In the genomic region with DNA sequence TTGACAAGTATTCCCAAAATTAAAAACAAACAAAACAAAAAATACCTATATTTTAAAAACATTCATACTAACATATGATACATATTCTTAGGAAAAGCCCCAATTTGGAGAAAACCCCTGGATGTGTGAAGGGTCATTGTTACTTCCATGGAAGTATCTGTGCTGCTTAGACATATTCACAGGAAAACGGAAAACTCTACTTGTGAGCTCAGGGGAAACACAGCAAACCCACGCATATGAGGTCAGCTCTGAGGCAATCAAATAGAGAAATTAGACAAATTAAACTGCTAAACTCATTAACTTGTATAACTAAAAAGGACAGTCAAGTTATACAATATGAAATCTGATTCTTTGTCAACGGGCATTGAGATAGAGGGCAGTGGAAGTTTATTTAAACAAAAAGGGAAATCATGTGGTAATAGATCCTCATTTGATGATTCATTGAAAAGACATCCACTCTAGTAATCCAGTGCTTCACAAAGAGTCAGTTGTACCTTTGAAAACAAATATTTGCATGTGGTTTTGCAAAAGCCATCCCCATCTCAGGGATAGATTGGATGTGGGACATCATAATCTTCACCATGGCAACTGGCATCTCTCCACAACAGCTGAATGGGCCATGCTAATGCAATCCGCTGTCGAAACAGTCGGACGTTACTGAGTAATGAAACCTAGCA, we compare ENCODE assay signal across 8 cellular contexts.
A peak's percentile ranks its signal among the peaks of the same experiment; 100 is the strongest.
DNase-seq lines count a peak whose midpoint lies in the region; ATAC-seq, FAIRE-seq and TF ChIP-seq lines count a peak whose summit lies in the region.

No MANE protein-coding gene starts in this region.

- H3K4me1 ChIP-seq in pancreas: no peaks in the 10 kb centered on the region
- no peaks in the 10 kb centered on the region for H3K4me1 ChIP-seq in left ventricle myocardium inferior

- peak; percentile 90 for DNase-seq in H4 (ENCODE audit: low spot score)
- peak; percentile 70 for DNase-seq in NCI-H460 (ENCODE audit: extremely low read depth, low read depth)
- peak; percentile 25 to 58 for DNase-seq in cardiac fibroblast (ENCODE audit: low read depth in 2 of 2)
- no peak for DNase-seq in pancreas
- no peak for DNase-seq in left ventricle myocardium inferior

- intact Hi-C loops in pancreas (cut with DNase I): no loop called here
- intact Hi-C loops in left ventricle myocardium inferior (cut with micrococcal nuclease): no loop called here

- no peak overlapping the region for H3K4me3 ChIP-seq in cardiac fibroblast (replicated peaks in 1 of 2; ENCODE audit: low read depth in 2 of 2, low read length in 2 of 2)
- no peak overlapping the region for H3K4me3 ChIP-seq in pancreas
- no peak overlapping the region for H3K4me3 ChIP-seq in left ventricle myocardium inferior

- TF ChIP-seq POLR2A in GM18505 (IDR thresholded peaks at IDR 0.05; ENCODE audit: borderline replicate concordance, extremely low read depth, insufficient read depth, insufficient read length): no peak

- no peak for FAIRE-seq in pancreas (lab: Jason Lieb, UNC)

- ATAC-seq in pancreas: peak in 3 of 4 donors; percentile 58 to 75 (median 67)
- no peak for ATAC-seq in HG02571 (IDR thresholded peaks at IDR 0.05; ENCODE audit: unreplicated experiment)
- ATAC-seq in GM18505 (IDR thresholded peaks at IDR 0.05; ENCODE audit: unreplicated experiment): no peak
- no peak for ATAC-seq in HG03039 (IDR thresholded peaks at IDR 0.05; ENCODE audit: unreplicated experiment)

- 49 to 63% methylated on average over 7 of the region's 7 CpGs for WGBS in pancreas, 2 donors

- H3K36me3 ChIP-seq in pancreas (no peaks in the 10 kb centered on the region), left ventricle myocardium inferior (no peaks in the 10 kb centered on the region)

- H3K9me3 ChIP-seq in pancreas: no peaks in the 10 kb centered on the region
- H3K9me3 ChIP-seq in left ventricle myocardium inferior (replicated peaks): no peaks in the 10 kb centered on the region

- H3K27ac ChIP-seq in pancreas: no peak overlapping the region
- H3K27ac ChIP-seq in left ventricle myocardium inferior (replicated peaks): no peak overlapping the region

- TF ChIP-seq CTCF in cardiac fibroblast (IDR thresholded peaks at IDR 0.05; ENCODE audit: low read depth, low read length) (no peak), pancreas (IDR thresholded peaks at IDR 0.05) (no peak), left ventricle myocardium inferior (IDR thresholded peaks at IDR 0.05; ENCODE audit: borderline replicate concordance) (no peak)

- H3K27me3 ChIP-seq in pancreas (no peaks in the 10 kb centered on the region), left ventricle myocardium inferior (ENCODE audit: low read depth) (no peaks in the 10 kb centered on the region)

Comparison
In these comparisons a context has a peak if more than half of its experiments do, and no peak if none do; other contexts are left out.
1. DNase-seq: peak in H4 (single experiment), NCI-H460 (single experiment) and cardiac fibroblast (2 of 2); none in pancreas (0 of 6) and left ventricle myocardium inferior (single experiment).
2. ATAC-seq: peak in pancreas (3 of 4); none in HG02571 (single experiment), GM18505 (single experiment) and HG03039 (single experiment).